In genomic region chr3:141306922-141307321, GRCh38 we compare ENCODE assay signal across 1 cellular context.
TF ChIP-seq lines count a peak whose summit lies in the region.

No MANE protein-coding gene starts in this region.

TF ChIP-seq in K562, 482 proteins besides CTCF, POLR2A, EP300 and RAD21 (continued from another document):
- TF ChIP-seq ZNF518B (CRISPR knock-in tag; IDR thresholded peaks at IDR 0.05) (no peak), ARID2 (IDR thresholded peaks at IDR 0.05) (no peak), CHAMP1 (IDR thresholded peaks at IDR 0.05) (no peak), MAFK (IDR thresholded peaks at IDR 0.05; ENCODE audit: low read length) (no peak), BMI1 (IDR thresholded peaks at IDR 0.05; ENCODE audit: low read length) (no peak), RFX5 (IDR thresholded peaks at IDR 0.05; ENCODE audit: low read depth, low read length) (no peak), ZNF280B (CRISPR knock-in tag; IDR thresholded peaks at IDR 0.05) (no peak), PURB (CRISPR knock-in tag; IDR thresholded peaks at IDR 0.05; ENCODE audit: low read depth) (no peak), ARID3B (CRISPR knock-in tag; IDR thresholded peaks at IDR 0.05; ENCODE audit: borderline replicate concordance) (no peak)
